Comparison of ENCODE assay signal across 8 cellular contexts in the genomic region with DNA sequence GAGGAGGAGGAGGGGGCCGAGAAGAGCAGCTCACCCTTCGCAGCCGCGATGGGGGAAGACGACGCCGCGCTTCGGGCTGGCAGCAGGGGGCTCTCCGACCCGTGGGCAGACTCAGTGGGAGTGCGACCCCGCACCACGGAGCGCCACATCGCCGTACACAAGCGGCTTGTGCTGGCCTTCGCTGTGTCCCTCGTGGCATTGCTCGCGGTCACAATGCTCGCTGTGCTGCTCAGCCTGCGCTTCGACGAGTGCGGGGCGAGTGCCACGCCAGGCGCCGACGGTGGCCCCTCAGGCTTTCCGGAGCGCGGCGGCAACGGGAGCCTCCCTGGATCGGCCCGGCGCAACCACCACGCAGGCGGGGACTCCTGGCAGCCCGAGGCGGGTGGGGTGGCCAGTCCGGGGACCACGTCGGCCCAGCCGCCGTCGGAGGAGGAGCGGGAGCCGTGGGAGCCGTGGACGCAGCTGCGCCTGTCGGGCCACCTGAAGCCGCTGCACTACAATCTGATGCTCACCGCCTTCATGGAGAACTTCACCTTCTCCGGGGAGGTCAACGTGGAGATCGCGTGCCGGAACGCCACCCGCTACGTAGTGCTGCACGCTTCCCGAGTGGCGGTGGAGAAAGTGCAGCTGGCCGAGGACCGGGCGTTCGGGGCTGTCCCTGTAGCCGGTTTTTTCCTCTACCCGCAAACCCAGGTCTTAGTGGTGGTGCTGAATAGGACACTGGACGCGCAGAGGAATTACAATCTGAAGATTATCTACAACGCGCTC. TPM values are rescaled to one million over a fixed set of nuclear protein-coding genes. Genes with fewer than 3 reads are reported as not detected.
DNase-seq lines count a peak whose midpoint lies in the region; TF ChIP-seq lines count a peak whose summit lies in the region.

No MANE protein-coding gene starts in this region.

- WGBS in mammary epithelial cell (ENCODE audit: low coverage, missing lambda C conversion rate): 2% methylated on average over 25 of the region's 79 CpGs

- H3K4me3 ChIP-seq in mammary epithelial cell (replicated peaks in 1 of 3; ENCODE audit: insufficient read depth in 1 of 3, low read depth in 2 of 3, low read length in 3 of 3): peak overlapping the region; percentile 72 to 85 (median 77)

- peaks cover 86% of the 10 kb centered on the region for H3K79me2 ChIP-seq in mammary epithelial cell (ENCODE audit: insufficient read depth, low read length)

- peak overlapping the region; percentile 79 for H3K4me2 ChIP-seq in mammary epithelial cell (ENCODE audit: insufficient read depth, low read depth, low read length)

- no peaks in the 10 kb centered on the region for H3K9me3 ChIP-seq in mammary epithelial cell (replicated peaks; ENCODE audit: insufficient read depth, low read length)

- peaks cover 3% of the 10 kb centered on the region for H3K36me3 ChIP-seq in mammary epithelial cell (ENCODE audit: insufficient read depth, low read length)

- DNase-seq in DMS 273 (lab: John Stamatoyannopoulos, UW; ENCODE audit: unreplicated experiment) (peak; percentile 27), DMS 273 treated with DMSO at 0.1 percent for 48 hours (lab: John Stamatoyannopoulos, UW) (no peak), mammary epithelial cell (peak; percentile 69), kidney glomerular epithelial cell (lab: John Stamatoyannopoulos, UW) (peak; percentile 59), SW 1271 (lab: John Stamatoyannopoulos, UW) (no peak)
- no peak for DNase-seq in stimulated activated CD4-positive, alpha-beta T cell treated with anti-CD3 and anti-CD28 coated beads, Interleukin-15, amount 100 ng/mL, for 24 hours
- DNase-seq in stimulated activated naive CD4-positive, alpha-beta T cell (lab: John Stamatoyannopoulos, UW): no peak

- H2AFZ ChIP-seq in mammary epithelial cell (ENCODE audit: low read depth, low read length): peak overlapping the region; percentile 94

- H4K20me1 ChIP-seq in mammary epithelial cell (ENCODE audit: insufficient read depth, low read length): no peaks in the 10 kb centered on the region

- CTCF ChIA-PET in mammary epithelial cell (lab: Charles Lee; ENCODE audit: low non-redundant PET): interaction anchor here (0.6 kb wide), 1 partner anchor 306 kb away, joined by 3 read pairs; no protein-coding TSS in a partner anchor

- H3K27me3 ChIP-seq in mammary epithelial cell (ENCODE audit: insufficient read depth, low read length): no peaks in the 10 kb centered on the region

- in situ Hi-C loops in mammary epithelial cell (cut with MboI; ENCODE audit: low sequenced_read_pairs in 2 of 2): loop anchor here in 1 of 2 donors (5.0 kb wide), 1 partner anchor 256 kb away; no protein-coding TSS in a partner anchor

- peak overlapping the region; percentile 77 for H3K9ac ChIP-seq in mammary epithelial cell (ENCODE audit: insufficient read depth, low read length)

- peaks cover 26% of the 10 kb centered on the region for H3K4me1 ChIP-seq in mammary epithelial cell (ENCODE audit: insufficient read depth, low read length)

- H3K27ac ChIP-seq in mammary epithelial cell (ENCODE audit: insufficient read depth, low read depth, low read length): peak overlapping the region; percentile 79
- peak overlapping the region; percentile 44 for H3K27ac ChIP-seq in temporal lobe (ENCODE audit: low read depth, low read length)

- dilution Hi-C loops in mammary epithelial cell (cut with HindIII; ENCODE audit: low sequenced_read_pairs): no loop called here

- BruUV-seq in mammary epithelial cell (replicated peaks; lab: Mats Ljungman, UMichigan): no TSS peak

- no peak for TF ChIP-seq CTCF in mammary epithelial cell (conservative IDR thresholded peaks at IDR 0.05 in 1 of 2, IDR thresholded peaks at IDR 0.05 in 1 of 2; ENCODE audit: extremely low read depth in 1 of 2, insufficient read depth in 1 of 2, low read depth in 1 of 2, low read length in 2 of 2)

- intact Hi-C loops in mammary epithelial cell (cut with micrococcal nuclease): no loop called here

RNA-seq across cellular contexts. Expression of gene TRHDE, which starts 0.7 kb away (rescaled TPM):
- total RNA-seq in mammary epithelial cell: 1 to 10 TPM in 1 of 2 donors, under 1 TPM in 1; 0.17 to 5.2 TPM
- 3.9 TPM for polyA plus RNA-seq in mammary epithelial cell
- 10.2 TPM for polyA minus RNA-seq in mammary epithelial cell
- total RNA-seq in temporal lobe: 14.0 TPM

Comparison
In these comparisons a context has a peak if more than half of its experiments do, and no peak if none do; other contexts are left out.
1. DNase-seq: peak in DMS 273 (single experiment), mammary epithelial cell (single experiment) and kidney glomerular epithelial cell (single experiment); none in DMS 273 treated with DMSO at 0.1 percent for 48 hours (single experiment), SW 1271 (0 of 2), stimulated activated CD4-positive, alpha-beta T cell treated with anti-CD3 and anti-CD28 coated beads, Interleukin-15, amount 100 ng/mL, for 24 hours (single experiment) and stimulated activated naive CD4-positive, alpha-beta T cell (0 of 6).